Comparison of ENCODE assay signal across 8 cellular contexts in the genomic region with DNA sequence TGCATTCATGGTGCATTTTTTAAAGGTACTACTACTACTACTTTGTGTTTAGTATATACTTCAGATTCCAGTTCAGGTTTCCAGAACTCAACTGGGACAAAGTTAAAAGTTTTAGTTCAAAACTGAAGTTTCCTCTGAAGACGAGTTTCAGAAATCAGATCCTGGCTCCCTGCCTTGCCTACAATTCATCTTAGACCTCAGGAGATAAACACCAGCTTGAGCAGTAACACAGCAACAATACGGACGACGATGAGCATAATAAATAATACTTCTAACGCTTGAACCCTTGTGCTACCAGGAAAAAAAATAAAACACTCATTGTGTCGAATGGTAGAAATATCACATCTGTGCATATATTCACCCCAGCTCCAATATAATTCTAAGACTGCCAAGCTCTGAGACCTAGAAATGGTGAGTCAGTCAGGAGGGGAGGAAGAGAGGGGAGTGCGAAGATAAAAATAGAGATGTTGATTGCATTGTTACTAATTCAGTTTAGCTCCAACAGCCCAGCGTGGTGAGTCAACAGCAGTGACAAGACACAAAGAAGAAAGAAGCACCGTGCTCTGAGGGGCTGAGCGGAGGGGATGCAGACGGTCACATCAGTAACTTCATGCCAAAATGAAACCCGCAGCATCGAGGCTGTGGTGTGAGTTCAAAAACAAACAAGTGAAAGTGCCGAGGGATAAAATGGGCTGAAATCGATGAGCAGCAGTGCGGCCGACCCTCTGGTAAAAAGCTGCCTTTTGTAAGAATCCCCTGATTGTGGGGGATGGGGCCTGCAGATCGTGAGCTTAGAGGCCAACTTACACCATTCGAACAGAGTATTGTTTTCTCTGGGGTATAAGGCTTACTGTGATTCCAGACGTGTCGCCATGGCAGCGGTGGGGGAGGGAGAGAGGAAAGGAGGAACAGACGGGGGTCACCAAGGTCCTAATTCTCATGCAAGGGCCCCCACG.
A peak's percentile ranks its signal among the peaks of the same experiment; 100 is the strongest.
DNase-seq lines count a peak whose midpoint lies in the region; ATAC-seq and TF ChIP-seq lines count a peak whose summit lies in the region.

No MANE protein-coding gene starts in this region.

- TF ChIP-seq CTCF in foreskin fibroblast (IDR thresholded peaks at IDR 0.05; ENCODE audit: low read depth, low read length) = no peak

- H3K9me3 Mint-ChIP-seq in activated CD4-positive, alpha-beta T cell treated with anti-CD3 and anti-CD28 coated beads, Interleukin-2, amount 10 ng/mL, durations not matched to agents 24 days and 14 days = peaks cover 3% of the 10 kb centered on the region

- peak overlapping the region; percentile 13 for H3K4me3 Mint-ChIP-seq in activated CD4-positive, alpha-beta T cell treated with anti-CD3 and anti-CD28 coated beads, Interleukin-2, amount 10 ng/mL, durations not matched to agents 24 days and 14 days

- H3K4me1 Mint-ChIP-seq in activated CD4-positive, alpha-beta T cell treated with anti-CD3 and anti-CD28 coated beads, Interleukin-2, amount 10 ng/mL, durations not matched to agents 24 days and 14 days = peaks cover 4% of the 10 kb centered on the region

- H3K36me3 Mint-ChIP-seq in activated CD4-positive, alpha-beta T cell treated with anti-CD3 and anti-CD28 coated beads, Interleukin-2, amount 10 ng/mL, durations not matched to agents 24 days and 14 days (ENCODE audit: low read depth) = no peaks in the 10 kb centered on the region

- H3K27me3 Mint-ChIP-seq in activated CD4-positive, alpha-beta T cell treated with anti-CD3 and anti-CD28 coated beads, Interleukin-2, amount 10 ng/mL, durations not matched to agents 24 days and 14 days = peaks cover 5% of the 10 kb centered on the region

- H3K27ac Mint-ChIP-seq in activated CD4-positive, alpha-beta T cell treated with anti-CD3 and anti-CD28 coated beads, Interleukin-2, amount 10 ng/mL, durations not matched to agents 24 days and 14 days = no peak overlapping the region

- ATAC-seq in HG02938 (IDR thresholded peaks at IDR 0.05; ENCODE audit: unreplicated experiment) = no peak
- ATAC-seq in HG03280 (IDR thresholded peaks at IDR 0.05; ENCODE audit: unreplicated experiment) = no peak

- DNase-seq in activated CD4-positive, alpha-beta T cell treated with anti-CD3 and anti-CD28 coated beads, Interleukin-2, amount 10 ng/mL, durations not matched to agents 24 days and 14 days = no peak
- no peak for DNase-seq in activated CD4-positive, alpha-beta T cell treated with anti-CD3 and anti-CD28 coated beads for 4 hours
- DNase-seq in SKM-1 treated with dmso at 0.1 percent for 144 hours (lab: John Stamatoyannopoulos, UW; ENCODE audit: unreplicated experiment) (peak; percentile 58), foreskin fibroblast (peak; percentile 71 to 85), occipital lobe (lab: John Stamatoyannopoulos, UW) (peak; percentile 42), COLO668 (lab: John Stamatoyannopoulos, UW; ENCODE audit: unreplicated experiment) (no peak)

- H3K4me3 ChIP-seq in foreskin fibroblast (ENCODE audit: low read depth in 1 of 2, low read length in 2 of 2) = peak overlapping the region; percentile 44 to 62

- intact Hi-C loops in activated CD4-positive, alpha-beta T cell treated with anti-CD3 and anti-CD28 coated beads, Interleukin-2, amount 10 ng/mL, durations not matched to agents 24 days and 14 days (cut with micrococcal nuclease) = no loop called here

Comparison
In these comparisons a context has a peak if more than half of its experiments do, and no peak if none do; other contexts are left out.
1. DNase-seq: peak in SKM-1 treated with dmso at 0.1 percent for 144 hours (single experiment), foreskin fibroblast (2 of 2) and occipital lobe (single experiment); none in activated CD4-positive, alpha-beta T cell treated with anti-CD3 and anti-CD28 coated beads, Interleukin-2, amount 10 ng/mL, durations not matched to agents 24 days and 14 days (single experiment), activated CD4-positive, alpha-beta T cell treated with anti-CD3 and anti-CD28 coated beads for 4 hours (0 of 2) and COLO668 (single experiment).